11 cellular contexts compared by ENCODE assay signal in genomic region chr3:64462203-64463120, GRCh38.
DNase-seq lines count a peak whose midpoint lies in the region; ATAC-seq, FAIRE-seq and TF ChIP-seq lines count a peak whose summit lies in the region.
"Had no signal": no experiment of that assay in that cellular context is flagged by ENCODE, and none has a peak within 500 bp of the region (broad histone marks: within the 10 kb centered on the region; RNA-seq: fewer than 3 reads in every experiment).

No MANE protein-coding gene starts in this region.

- H3K27me3 Mint-ChIP-seq in endodermal cell (ENCODE audit: insufficient read depth): peaks cover 2% of the 10 kb centered on the region
- H3K27me3 Mint-ChIP-seq in stimulated activated memory B cell treated with anti-CD40 and anti-IgM and Interleukin-4, amounts not matched to agents 10 μg/mL and 1 μg/mL and 100 μg/mL, for 72 hours: peaks cover 22% of the 10 kb centered on the region

- no peak for TF ChIP-seq RAD21 in HepG2 (CRISPR knock-in tag; IDR thresholded peaks at IDR 0.05)

- DNase-seq in ELR (ENCODE audit: low read depth) (peak; percentile 86), NCI-H82 (lab: John Stamatoyannopoulos, UW) (peak; percentile 99), endodermal cell (peak; percentile 22), HepG2 (ENCODE audit: low spot score) (no peak), erythroblast (lab: John Stamatoyannopoulos, UW) (no peak), Right ventricle myocardium inferior (ENCODE audit: missing footprints) (no peak)
- DNase-seq: colonic mucosa, DMS79 had no signal

- H3K36me3 ChIP-seq in endodermal cell (ENCODE audit: control insufficient read depth, insufficient read depth, low read length) (no peaks in the 10 kb centered on the region), parathyroid adenoma (ENCODE audit: control insufficient read depth, insufficient read depth, low read length) (no peaks in the 10 kb centered on the region), HepG2 (replicated peaks in 1 of 2; ENCODE audit: control insufficient read depth in 1 of 2, insufficient read depth in 2 of 2, low read length in 2 of 2) (no peaks in the 10 kb centered on the region)
- H3K36me3 ChIP-seq: colonic mucosa had no signal

- CTCF ChIA-PET in HepG2 (lab: Yijun Ruan, JAX; ENCODE audit: low intra/inter-chr PET ratio, low total read pairs): no interaction called here

- no peak for FAIRE-seq in HepG2 (lab: Jason Lieb, UNC)
- FAIRE-seq: urothelium cell line had no signal

- H4K20me1 ChIP-seq in HepG2 (ENCODE audit: insufficient read depth, low read length): no peaks in the 10 kb centered on the region

- no peak for TF ChIP-seq CTCF in endodermal cell (conservative IDR thresholded peaks at IDR 0.05)
- TF ChIP-seq CTCF in parathyroid adenoma (IDR thresholded peaks at IDR 0.05): no peak
- no peak for TF ChIP-seq CTCF in HepG2 (CRISPR knock-in tag; IDR thresholded peaks at IDR 0.05)

- H3K79me2 ChIP-seq in parathyroid adenoma (no peaks in the 10 kb centered on the region), HepG2 (ENCODE audit: insufficient read depth, low read length) (no peaks in the 10 kb centered on the region)

- H2AFZ ChIP-seq in parathyroid adenoma (peak overlapping the region; percentile 15), HepG2 (ENCODE audit: low read length) (no peak overlapping the region)

- H3K9me3 ChIP-seq in endodermal cell (ENCODE audit: control insufficient read depth, low read length) (no peaks in the 10 kb centered on the region), parathyroid adenoma (ENCODE audit: control insufficient read depth, low read length) (no peaks in the 10 kb centered on the region), HepG2 (ENCODE audit: low read length) (no peaks in the 10 kb centered on the region)
- H3K9me3 ChIP-seq: colonic mucosa had no signal

- no peaks in the 10 kb centered on the region for H3K36me3 Mint-ChIP-seq in endodermal cell (ENCODE audit: low read depth)
- no peaks in the 10 kb centered on the region for H3K36me3 Mint-ChIP-seq in stimulated activated memory B cell treated with anti-CD40 and anti-IgM and Interleukin-4, amounts not matched to agents 10 μg/mL and 1 μg/mL and 100 μg/mL, for 72 hours

- no peaks in the 10 kb centered on the region for H3K9me3 Mint-ChIP-seq in endodermal cell
- peaks cover 2% of the 10 kb centered on the region for H3K9me3 Mint-ChIP-seq in stimulated activated memory B cell treated with anti-CD40 and anti-IgM and Interleukin-4, amounts not matched to agents 10 μg/mL and 1 μg/mL and 100 μg/mL, for 72 hours

- H3K4me1 ChIP-seq in endodermal cell (ENCODE audit: control insufficient read depth, insufficient read depth, low read length) (peaks cover 4% of the 10 kb centered on the region), parathyroid adenoma (no peaks in the 10 kb centered on the region), HepG2 (ENCODE audit: insufficient read depth, low read length) (no peaks in the 10 kb centered on the region)
- H3K4me1 ChIP-seq: colonic mucosa had no signal

- BruUV-seq in HepG2 (replicated peaks; lab: Mats Ljungman, UMichigan): no TSS peak

- H3K27ac ChIP-seq in endodermal cell (ENCODE audit: low read depth, low read length) (no peak overlapping the region), parathyroid adenoma (no peak overlapping the region), HepG2 (ENCODE audit: extremely low read length, insufficient read depth, low read length) (no peak overlapping the region)
- H3K27ac ChIP-seq: colonic mucosa had no signal

- no peak overlapping the region for H3K4me3 Mint-ChIP-seq in endodermal cell
- H3K4me3 Mint-ChIP-seq in stimulated activated memory B cell treated with anti-CD40 and anti-IgM and Interleukin-4, amounts not matched to agents 10 μg/mL and 1 μg/mL and 100 μg/mL, for 72 hours: no peak overlapping the region

- intact Hi-C loops in HepG2 (cut with micrococcal nuclease; ENCODE audit: unreplicated experiment): no loop called here
- intact Hi-C loops in Right ventricle myocardium inferior (cut with DNase I): no loop called here

- no peak overlapping the region for H3K4me2 ChIP-seq in parathyroid adenoma (ENCODE audit: low read length)
- no peak overlapping the region for H3K4me2 ChIP-seq in HepG2 (ENCODE audit: low read depth, low read length)

- H3K4me3 ChIP-seq in endodermal cell (ENCODE audit: low read length) (no peak overlapping the region), parathyroid adenoma (ENCODE audit: low read depth, low read length) (no peak overlapping the region), HepG2 (replicated peaks in 1 of 3; ENCODE audit: insufficient read depth in 1 of 3, low read depth in 2 of 3, low read length in 3 of 3) (no peak overlapping the region)
- H3K4me3 ChIP-seq: colonic mucosa had no signal

- H3K9ac ChIP-seq in endodermal cell (ENCODE audit: extremely low read depth, low read length, poor library complexity, severe bottlenecking) (no peak overlapping the region), parathyroid adenoma (no peak overlapping the region), HepG2 (ENCODE audit: insufficient read depth, low read depth, low read length) (no peak overlapping the region)

- TF ChIP-seq POLR2A in HepG2 (IDR thresholded peaks at IDR 0.05; ENCODE audit: insufficient read depth in 1 of 2, low read depth in 2 of 2, low read length in 2 of 2): no peak
- TF ChIP-seq POLR2A in erythroblast (IDR thresholded peaks at IDR 0.05; ENCODE audit: low read length): no peak

- whole genome bisulfite sequencing in endodermal cell (ENCODE audit: insufficient coverage in 1 of 2, insufficient read length in 1 of 2), 2 experiments: 81 to 87% methylated on average over 5 to 8 of the region's 8 CpGs
- WGBS in HepG2 (ENCODE audit: low lambda C conversion rate): 23% methylated on average over 8 of the region's 8 CpGs

- POLR2A ChIA-PET in HepG2 (lab: Yijun Ruan, JAX): no interaction called here

- no peak overlapping the region for H3K27ac Mint-ChIP-seq in endodermal cell
- H3K27ac Mint-ChIP-seq in stimulated activated memory B cell treated with anti-CD40 and anti-IgM and Interleukin-4, amounts not matched to agents 10 μg/mL and 1 μg/mL and 100 μg/mL, for 72 hours: no peak overlapping the region

- H3K27me3 ChIP-seq in endodermal cell (ENCODE audit: control insufficient read depth, insufficient read depth, low read length, poor library complexity, severe bottlenecking) (no peaks in the 10 kb centered on the region), parathyroid adenoma (ENCODE audit: control insufficient read depth, insufficient read depth, low read length) (no peaks in the 10 kb centered on the region), HepG2 (ENCODE audit: control insufficient read depth in 1 of 2, insufficient read depth in 2 of 2, low read length in 2 of 2) (no peaks in the 10 kb centered on the region)
- H3K27me3 ChIP-seq: colonic mucosa had no signal

- no peak for TF ChIP-seq EP300 in HepG2 (IDR thresholded peaks at IDR 0.05; ENCODE audit: low read depth in 2 of 2, low read length in 2 of 2)
- no peak for TF ChIP-seq EP300 in HepG2 (CRISPR knock-in tag; IDR thresholded peaks at IDR 0.05; ENCODE audit: borderline replicate concordance)

- in situ Hi-C loops in HepG2 (cut with HindIII; ENCODE audit: extremely low pct_ligation_motif_present, low pct_unique_long_range_greater_than_20kb): no loop called here

- no peak for ATAC-seq in HepG2
- no peak for ATAC-seq in stimulated activated memory B cell treated with anti-CD40 and anti-IgM and Interleukin-4, amounts not matched to agents 10 μg/mL and 1 μg/mL and 100 μg/mL, for 72 hours
- ATAC-seq in Right ventricle myocardium inferior: no peak

- peaks cover 18% of the 10 kb centered on the region for H3K4me1 Mint-ChIP-seq in endodermal cell
- peaks cover 8% of the 10 kb centered on the region for H3K4me1 Mint-ChIP-seq in stimulated activated memory B cell treated with anti-CD40 and anti-IgM and Interleukin-4, amounts not matched to agents 10 μg/mL and 1 μg/mL and 100 μg/mL, for 72 hours

TF ChIP-seq in HepG2, 621 proteins besides CTCF, POLR2A, EP300 and RAD21:
- TF ChIP-seq ZNF264 (CRISPR knock-in tag; IDR thresholded peaks at IDR 0.05) (no peak), ZNF326 (CRISPR knock-in tag; IDR thresholded peaks at IDR 0.05; ENCODE audit: borderline replicate concordance) (no peak), ZNF724P (CRISPR knock-in tag; IDR thresholded peaks at IDR 0.05; ENCODE audit: borderline replicate concordance) (no peak)
- TF ChIP-seq, protein P1, sequence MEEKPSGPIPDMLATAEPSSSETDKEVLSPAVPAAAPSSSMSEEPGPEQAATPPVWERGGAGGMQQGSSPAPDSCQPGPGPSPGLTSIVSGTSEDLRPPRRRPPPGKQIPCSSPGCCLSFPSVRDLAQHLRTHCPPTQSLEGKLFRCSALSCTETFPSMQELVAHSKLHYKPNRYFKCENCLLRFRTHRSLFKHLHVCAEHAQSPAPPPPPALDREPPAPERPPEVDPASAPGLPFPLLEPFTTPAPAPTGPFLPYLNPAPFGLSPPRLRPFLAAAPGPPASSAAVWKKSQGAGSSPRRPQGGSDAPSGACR (CRISPR knock-in tag; IDR thresholded peaks at IDR 0.05): no peak

Comparison
In these comparisons a context has a peak if more than half of its experiments do, and no peak if none do; other contexts are left out.
1. DNase-seq: peak in ELR (single experiment), NCI-H82 (single experiment) and endodermal cell (single experiment); none in HepG2 (single experiment), erythroblast (0 of 2) and Right ventricle myocardium inferior (single experiment).